In the genomic region with DNA sequence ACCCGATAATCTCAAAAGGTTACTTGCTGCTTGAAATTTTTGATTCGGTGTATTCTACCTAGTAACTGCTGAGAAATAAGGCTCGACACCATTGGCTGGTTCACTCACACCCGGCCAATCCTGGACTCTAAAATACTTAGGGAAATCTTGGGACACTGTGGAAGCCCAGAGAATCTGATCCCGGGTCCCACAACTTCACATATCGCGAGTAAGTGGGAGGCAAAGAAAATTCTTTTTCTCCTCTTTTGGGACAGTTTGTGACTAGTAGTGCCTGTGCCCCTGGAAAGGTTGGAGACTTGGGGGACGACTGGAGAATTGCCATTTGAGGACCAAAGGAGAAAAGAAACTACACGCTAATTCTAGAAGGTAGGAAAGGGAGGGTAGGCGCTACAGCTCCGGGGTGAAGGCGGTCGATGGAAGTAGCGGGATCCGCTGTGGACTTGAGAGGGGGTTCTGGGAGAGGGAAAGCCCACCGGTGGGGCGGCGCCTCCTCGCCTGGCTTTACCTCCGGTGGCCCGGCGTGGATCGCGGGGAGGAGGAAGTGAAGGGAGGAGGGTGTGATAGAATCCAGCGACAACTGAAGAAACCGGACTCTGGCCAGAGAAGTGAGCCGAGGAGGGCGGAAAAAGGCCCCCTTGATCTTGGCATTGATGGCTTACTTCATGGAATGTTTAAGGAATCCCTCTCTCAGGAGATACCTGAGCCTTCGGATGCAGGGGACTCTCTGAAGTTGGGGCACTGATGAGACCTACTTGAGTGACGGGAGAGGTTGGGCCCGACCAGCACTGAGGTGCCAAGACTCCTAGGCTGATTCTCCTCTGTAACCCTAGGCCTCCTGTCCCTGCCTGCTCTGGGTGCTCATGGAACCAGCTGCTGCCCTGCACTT, we compare ENCODE assay signal across 1 cellular context.
TF ChIP-seq lines count a peak whose summit lies in the region.

No MANE protein-coding gene starts in this region.

TF ChIP-seq in GM12878, 131 proteins besides CTCF, POLR2A, EP300 and RAD21 (continued from another document):
- peak; percentile 92 for TF ChIP-seq IKZF2 (IDR thresholded peaks at IDR 0.05)
- no peak for TF ChIP-seq SMC3 (IDR thresholded peaks at IDR 0.05; ENCODE audit: borderline replicate concordance, low read length)
- TF ChIP-seq, protein P1, sequence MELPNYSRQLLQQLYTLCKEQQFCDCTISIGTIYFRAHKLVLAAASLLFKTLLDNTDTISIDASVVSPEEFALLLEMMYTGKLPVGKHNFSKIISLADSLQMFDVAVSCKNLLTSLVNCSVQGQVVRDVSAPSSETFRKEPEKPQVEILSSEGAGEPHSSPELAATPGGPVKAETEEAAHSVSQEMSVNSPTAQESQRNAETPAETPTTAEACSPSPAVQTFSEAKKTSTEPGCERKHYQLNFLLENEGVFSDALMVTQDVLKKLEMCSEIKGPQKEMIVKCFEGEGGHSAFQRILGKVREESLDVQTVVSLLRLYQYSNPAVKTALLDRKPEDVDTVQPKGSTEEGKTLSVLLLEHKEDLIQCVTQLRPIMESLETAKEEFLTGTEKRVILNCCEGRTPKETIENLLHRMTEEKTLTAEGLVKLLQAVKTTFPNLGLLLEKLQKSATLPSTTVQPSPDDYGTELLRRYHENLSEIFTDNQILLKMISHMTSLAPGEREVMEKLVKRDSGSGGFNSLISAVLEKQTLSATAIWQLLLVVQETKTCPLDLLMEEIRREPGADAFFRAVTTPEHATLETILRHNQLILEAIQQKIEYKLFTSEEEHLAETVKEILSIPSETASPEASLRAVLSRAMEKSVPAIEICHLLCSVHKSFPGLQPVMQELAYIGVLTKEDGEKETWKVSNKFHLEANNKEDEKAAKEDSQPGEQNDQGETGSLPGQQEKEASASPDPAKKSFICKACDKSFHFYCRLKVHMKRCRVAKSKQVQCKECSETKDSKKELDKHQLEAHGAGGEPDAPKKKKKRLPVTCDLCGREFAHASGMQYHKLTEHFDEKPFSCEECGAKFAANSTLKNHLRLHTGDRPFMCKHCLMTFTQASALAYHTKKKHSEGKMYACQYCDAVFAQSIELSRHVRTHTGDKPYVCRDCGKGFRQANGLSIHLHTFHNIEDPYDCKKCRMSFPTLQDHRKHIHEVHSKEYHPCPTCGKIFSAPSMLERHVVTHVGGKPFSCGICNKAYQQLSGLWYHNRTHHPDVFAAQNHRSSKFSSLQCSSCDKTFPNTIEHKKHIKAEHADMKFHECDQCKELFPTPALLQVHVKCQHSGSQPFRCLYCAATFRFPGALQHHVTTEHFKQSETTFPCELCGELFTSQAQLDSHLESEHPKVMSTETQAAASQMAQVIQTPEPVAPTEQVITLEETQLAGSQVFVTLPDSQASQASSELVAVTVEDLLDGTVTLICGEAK (IDR thresholded peaks at IDR 0.05; ENCODE audit: borderline replicate concordance), result no peak
- no peak for TF ChIP-seq MYC (IDR thresholded peaks at IDR 0.05; ENCODE audit: insufficient read depth, insufficient read length, insufficient replicate concordance, low read length, severe bottlenecking)
